ENCODE assay signal across 8 cellular contexts in the genomic region with DNA sequence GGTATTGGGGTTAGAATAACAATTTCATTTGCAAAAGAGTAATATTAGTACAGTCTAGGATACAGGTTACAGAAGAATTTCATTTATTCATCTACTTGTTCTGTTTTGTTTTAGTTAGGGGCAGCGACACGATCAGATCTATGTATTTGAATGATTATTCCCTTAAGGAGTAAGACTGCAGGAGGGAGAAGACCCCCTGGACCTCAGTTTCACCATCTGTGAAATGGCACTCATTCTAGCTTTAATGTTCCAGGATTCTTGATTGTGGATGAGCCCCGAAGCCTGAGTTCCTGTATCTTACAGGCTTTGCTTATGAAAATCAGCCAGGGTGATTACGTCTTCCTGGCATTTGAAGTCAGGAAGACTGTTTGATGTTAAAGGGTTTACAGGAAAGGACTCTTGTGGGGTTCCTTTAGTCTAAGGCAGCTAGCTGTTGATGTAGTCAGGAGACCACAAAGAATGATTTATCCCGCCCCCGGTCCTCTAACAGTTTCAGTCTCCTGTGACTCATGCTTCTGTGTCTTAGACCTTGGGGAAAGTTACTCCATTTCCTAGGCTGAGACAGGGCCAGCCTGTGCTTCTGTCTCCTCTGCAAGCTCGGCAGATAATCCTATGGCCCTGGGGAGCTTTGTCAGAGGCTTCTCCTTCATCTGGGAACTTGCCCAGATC. TPM values are rescaled to one million over a fixed set of nuclear protein-coding genes. Genes with fewer than 3 reads are reported as not detected.
DNase-seq lines count a peak whose midpoint lies in the region; ATAC-seq and TF ChIP-seq lines count a peak whose summit lies in the region.

No MANE protein-coding gene starts in this region.

- no peaks in the 10 kb centered on the region for H3K36me3 ChIP-seq in HUES48 (ENCODE audit: control insufficient read depth, insufficient read depth, low read length)
- H3K36me3 ChIP-seq in testis (ENCODE audit: low read depth, missing control alignments), result no peaks in the 10 kb centered on the region

- no peak for TF ChIP-seq POLR2A in testis (IDR thresholded peaks at IDR 0.05)

- ATAC-seq in GM21529 (IDR thresholded peaks at IDR 0.05; ENCODE audit: unreplicated experiment), result peak; percentile 97
- ATAC-seq in naive thymus-derived CD8-positive, alpha-beta T cell, result peak; percentile 99

- H3K27ac ChIP-seq in HUES48 (ENCODE audit: low read depth, low read length), result peak overlapping the region; percentile 86
- no peak overlapping the region for H3K27ac ChIP-seq in testis

- no peak overlapping the region for H3K4me3 ChIP-seq in HUES48 (ENCODE audit: low read depth, low read length)
- H3K4me3 ChIP-seq in testis, result no peak overlapping the region

- POLR2A ChIA-PET in naive thymus-derived CD8-positive, alpha-beta T cell (lab: Charles Lee), result interaction anchor here (1.6 kb wide), 1 partner anchor 32 kb away, joined by 6 read pairs; a partner anchor contains a TSS

- H3K27me3 Mint-ChIP-seq in naive thymus-derived CD8-positive, alpha-beta T cell, result no peaks in the 10 kb centered on the region

- peak overlapping the region; percentile 41 to 95 (median 84) for H3K27ac Mint-ChIP-seq in naive thymus-derived CD8-positive, alpha-beta T cell

- H3K27me3 ChIP-seq in HUES48 (ENCODE audit: control insufficient read depth, insufficient read depth, low read length) (no peaks in the 10 kb centered on the region), testis (no peaks in the 10 kb centered on the region)

- peaks cover 18% of the 10 kb centered on the region for H3K4me1 ChIP-seq in HUES48 (ENCODE audit: control insufficient read depth, insufficient read depth, low read length)
- peaks cover 4% of the 10 kb centered on the region for H3K4me1 ChIP-seq in testis

- H3K36me3 Mint-ChIP-seq in naive thymus-derived CD8-positive, alpha-beta T cell, result no peaks in the 10 kb centered on the region

- H3K9me3 ChIP-seq in HUES48 (ENCODE audit: control insufficient read depth, insufficient read depth, low read length) (0 out of 2 replicates have a peak, but pooled peaks cover 5% of the 10 kb centered on the region), testis (no peaks in the 10 kb centered on the region)

- intact Hi-C loops in testis (cut with DNase I; ENCODE audit: low total_unique reads), result no loop called here

- H3K4me1 Mint-ChIP-seq in naive thymus-derived CD8-positive, alpha-beta T cell, result peaks cover 19 to 57% (median 48%) of the 10 kb centered on the region in 4 donors

- DNase-seq in Caki2 (ENCODE audit: low read depth), result peak; percentile 30
- peak; percentile 50 for DNase-seq in activated CD4-positive, CD25-positive, alpha-beta regulatory T cell treated with anti-CD3 and anti-CD28 coated beads, Interleukin-2, amount 50 U/mL, for 72 hours
- peak; percentile 80 for DNase-seq in dedifferentiated amniotic fluid mesenchymal stem cell (ENCODE audit: extremely low spot score)
- peak; percentile 11 to 72 (median 53) for DNase-seq in naive thymus-derived CD8-positive, alpha-beta T cell
- peak; percentile 37 for DNase-seq in testis
- no peak for DNase-seq in COR-L47 (lab: John Stamatoyannopoulos, UW)

- 57 to 65% methylated on average over 7 of the region's 7 CpGs for WGBS in testis, 2 donors

- no peak overlapping the region for H3K9ac ChIP-seq in HUES48 (ENCODE audit: low read depth, low read length)

- in situ Hi-C loops in Caki2 (cut with HindIII; ENCODE audit: low pct_unique_long_range_greater_than_20kb, low sequenced_read_pairs), result no loop called here

- H3K9me3 Mint-ChIP-seq in naive thymus-derived CD8-positive, alpha-beta T cell, result no peaks in the 10 kb centered on the region

- TF ChIP-seq CTCF in testis (IDR thresholded peaks at IDR 0.05), result no peak

- H3K4me3 Mint-ChIP-seq in naive thymus-derived CD8-positive, alpha-beta T cell, result peak overlapping the region; percentile 20 to 80 (median 64)

RNA-seq across cellular contexts. Expression of a gene that starts 11.5 kb away (rescaled TPM):
- 8.4 and 9.4 TPM in 2 replicates for total RNA-seq in Caki2 (2014; rRNA removed; shearing (Covaris generic); ENCODE audit: low replicate concordance)
- total RNA-seq in naive thymus-derived CD8-positive, alpha-beta T cell, result 1 to 10 TPM; 4.1 to 5.5 TPM
- 10 to 100 TPM in 1 of 3 donors, 1 to 10 TPM in 2; 8.5 to 12.2 (median 8.6) TPM for polyA plus RNA-seq in naive thymus-derived CD8-positive, alpha-beta T cell
- 1 to 10 TPM; 8.1 to 8.8 TPM for total RNA-seq in testis
- polyA plus RNA-seq in testis (ENCODE audit: insufficient read depth, low read depth, low replicate concordance), result 8.7 TPM

RNA-seq across cellular contexts. Expression of a gene that starts 31.3 kb away (rescaled TPM):
- 18.2 and 20.7 TPM in 2 replicates for total RNA-seq in Caki2 (2014; rRNA removed; shearing (Covaris generic); ENCODE audit: low replicate concordance)
- total RNA-seq in naive thymus-derived CD8-positive, alpha-beta T cell, result 10 to 100 TPM; 44.1 to 49.4 TPM
- polyA plus RNA-seq in naive thymus-derived CD8-positive, alpha-beta T cell, result 10 to 100 TPM in 1 of 3 donors, 1 to 10 TPM in 2; 8.1 to 11.5 (median 9.5) TPM
- 10 to 100 TPM; 91.5 to 94.0 TPM for total RNA-seq in testis
- 55.7 TPM for polyA plus RNA-seq in testis (ENCODE audit: insufficient read depth, low read depth, low replicate concordance)

RNA-seq across cellular contexts. Expression of a gene that starts 56.2 kb away (rescaled TPM):
- not detected in 2 replicates for total RNA-seq in Caki2 (2014; rRNA removed; shearing (Covaris generic); ENCODE audit: low replicate concordance)
- total RNA-seq in naive thymus-derived CD8-positive, alpha-beta T cell, result 1 to 10 TPM; 2.2 to 2.8 TPM
- polyA plus RNA-seq in naive thymus-derived CD8-positive, alpha-beta T cell, result 1 to 10 TPM in 2 of 3 donors, under 1 TPM in 1; 0.43 to 2.4 (median 1.9) TPM
- 1 to 10 TPM; 1.2 to 2.7 TPM for total RNA-seq in testis
- 0.25 TPM for polyA plus RNA-seq in testis (ENCODE audit: insufficient read depth, low read depth, low replicate concordance)
